Comparison of ENCODE assay signal across 30 cellular contexts in the genomic region with DNA sequence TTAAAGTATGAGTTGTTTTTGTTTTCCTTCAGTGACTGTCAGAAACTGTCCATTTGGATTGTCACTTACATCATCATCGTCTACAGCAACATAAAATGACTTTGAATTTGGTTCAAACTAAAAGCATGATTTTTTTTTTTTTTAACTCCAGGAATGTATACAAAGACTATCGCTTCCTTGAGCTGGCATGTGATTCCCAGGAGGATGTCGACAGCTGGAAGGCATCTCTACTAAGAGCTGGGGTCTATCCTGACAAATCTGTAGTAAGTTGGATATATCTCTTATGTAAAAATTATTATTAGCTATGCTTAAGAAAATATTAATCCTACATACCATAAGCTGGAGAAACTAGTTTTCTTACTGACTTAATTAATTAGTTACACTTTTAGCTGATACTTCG.
"Had no signal": no experiment of that assay in that cellular context is flagged by ENCODE, and none has a peak within 500 bp of the region (broad histone marks: within the 10 kb centered on the region; RNA-seq: fewer than 3 reads in every experiment).

No MANE protein-coding gene starts in this region.

- H3K27ac Mint-ChIP-seq: activated CD4-positive, alpha-beta memory T cell treated with anti-CD3 and anti-CD28 coated beads, Interleukin-2, amount 10 ng/mL, durations not matched to agents 7 days and 5 days; activated CD8-positive, alpha-beta memory T cell treated with anti-CD3 and anti-CD28 coated beads, Interleukin-2, amount 10 ng/mL, durations not matched to agents 7 days and 5 days; activated naive CD4-positive, alpha-beta T cell treated with anti-CD3 and anti-CD28 coated beads, Interleukin-2, amount 50 U/mL, for 72 hours; activated T-cell treated with anti-CD3 and anti-CD28 coated beads, Interleukin-2, amount 50 U/mL, for 72 hours; natural killer cell treated with Interleukin-12 subunit alpha and Interleukin-12 subunit beta and Interleukin-15 and Interleukin-18, amount 100 ng/mL, for 72 hours; stimulated activated effector memory CD8-positive, alpha-beta T cell treated with anti-CD3 and anti-CD28 coated beads, Interleukin-12 subunit alpha, Interleukin-12 subunit beta, amount 100 ng/mL, for 72 hours; stimulated activated naive CD8-positive, alpha-beta T cell treated with anti-CD3 and anti-CD28 coated beads, Interleukin-15, Interleukin-2, amounts not matched to agents 100 ng/mL and 50 ng/mL, for 24 hours; T-helper 17 cell had no signal

- H3K27me3 ChIP-seq: breast epithelium, heart right ventricle, left lung, right lobe of liver had no signal

- ATAC-seq: activated CD4-positive, CD25-positive, alpha-beta regulatory T cell treated with anti-CD3 and anti-CD28 coated beads, Interleukin-2, amount 50 U/mL, for 24 hours; activated CD8-positive, alpha-beta memory T cell treated with anti-CD3 and anti-CD28 coated beads, Interleukin-2, amount 10 ng/mL, durations not matched to agents 7 days and 5 days; activated naive CD4-positive, alpha-beta T cell treated with anti-CD3 and anti-CD28 coated beads, Interleukin-2, amount 50 U/mL, for 72 hours; activated T-cell treated with anti-CD3 and anti-CD28 coated beads, Interleukin-2, amount 50 U/mL, for 72 hours; heart right ventricle; left lung; mucosa of descending colon; natural killer cell treated with Interleukin-12 subunit alpha and Interleukin-12 subunit beta and Interleukin-15 and Interleukin-18, amount 100 ng/mL, for 72 hours; right lobe of liver; stimulated activated effector memory CD8-positive, alpha-beta T cell treated with anti-CD3 and anti-CD28 coated beads, Interleukin-12 subunit alpha, Interleukin-12 subunit beta, amount 100 ng/mL, for 72 hours; T-helper 17 cell had no signal

- H3K27me3 Mint-ChIP-seq: activated CD4-positive, alpha-beta memory T cell treated with anti-CD3 and anti-CD28 coated beads, Interleukin-2, amount 10 ng/mL, durations not matched to agents 7 days and 5 days; activated CD8-positive, alpha-beta memory T cell treated with anti-CD3 and anti-CD28 coated beads, Interleukin-2, amount 10 ng/mL, durations not matched to agents 7 days and 5 days; natural killer cell treated with Interleukin-12 subunit alpha and Interleukin-12 subunit beta and Interleukin-15 and Interleukin-18, amount 100 ng/mL, for 72 hours; stimulated activated naive CD8-positive, alpha-beta T cell treated with anti-CD3 and anti-CD28 coated beads, Interleukin-15, Interleukin-2, amounts not matched to agents 100 ng/mL and 50 ng/mL, for 24 hours; T-helper 17 cell had no signal

- H3K9me3 ChIP-seq: breast epithelium, mucosa of descending colon, right lobe of liver, thoracic aorta had no signal

- H3K27ac ChIP-seq: breast epithelium, heart right ventricle, left lung, right lobe of liver, skin epidermis, thoracic aorta, WERI-Rb-1 had no signal

- H3K4me1 Mint-ChIP-seq: activated CD8-positive, alpha-beta memory T cell treated with anti-CD3 and anti-CD28 coated beads, Interleukin-2, amount 10 ng/mL, durations not matched to agents 7 days and 5 days; stimulated activated effector memory CD8-positive, alpha-beta T cell treated with anti-CD3 and anti-CD28 coated beads, Interleukin-12 subunit alpha, Interleukin-12 subunit beta, amount 100 ng/mL, for 72 hours had no signal

- H3K4me1 ChIP-seq: breast epithelium, heart right ventricle, left lung, right lobe of liver had no signal

- H3K36me3 Mint-ChIP-seq: stimulated activated effector memory CD8-positive, alpha-beta T cell treated with anti-CD3 and anti-CD28 coated beads, Interleukin-12 subunit alpha, Interleukin-12 subunit beta, amount 100 ng/mL, for 72 hours had no signal

- FAIRE-seq: colon, urothelium cell line had no signal

- H3K9me3 Mint-ChIP-seq: stimulated activated naive CD8-positive, alpha-beta T cell treated with anti-CD3 and anti-CD28 coated beads, Interleukin-15, Interleukin-2, amounts not matched to agents 100 ng/mL and 50 ng/mL, for 24 hours had no signal

- H3K4me3 ChIP-seq: breast epithelium, heart right ventricle, left lung, lung, mucosa of descending colon, right lobe of liver, skin epidermis, thoracic aorta had no signal

- H3K36me3 ChIP-seq: breast epithelium, heart right ventricle, left lung, right lobe of liver, thoracic aorta, WERI-Rb-1 had no signal

- H3K4me3 Mint-ChIP-seq: activated CD4-positive, alpha-beta memory T cell treated with anti-CD3 and anti-CD28 coated beads, Interleukin-2, amount 10 ng/mL, durations not matched to agents 7 days and 5 days; activated CD8-positive, alpha-beta memory T cell treated with anti-CD3 and anti-CD28 coated beads, Interleukin-2, amount 10 ng/mL, durations not matched to agents 7 days and 5 days; activated T-cell treated with anti-CD3 and anti-CD28 coated beads, Interleukin-2, amount 50 U/mL, for 72 hours; natural killer cell treated with Interleukin-12 subunit alpha and Interleukin-12 subunit beta and Interleukin-15 and Interleukin-18, amount 100 ng/mL, for 72 hours; stimulated activated effector memory CD8-positive, alpha-beta T cell treated with anti-CD3 and anti-CD28 coated beads, Interleukin-12 subunit alpha, Interleukin-12 subunit beta, amount 100 ng/mL, for 72 hours; stimulated activated naive CD8-positive, alpha-beta T cell treated with anti-CD3 and anti-CD28 coated beads, Interleukin-15, Interleukin-2, amounts not matched to agents 100 ng/mL and 50 ng/mL, for 24 hours; T-helper 17 cell had no signal

- DNase-seq: activated CD4-positive, alpha-beta memory T cell treated with anti-CD3 and anti-CD28 coated beads, Interleukin-2, amount 10 ng/mL, durations not matched to agents 7 days and 5 days; activated CD4-positive, alpha-beta T cell treated with anti-CD3 and anti-CD28 coated beads for 48 hours; activated CD8-positive, alpha-beta memory T cell treated with anti-CD3 and anti-CD28 coated beads, Interleukin-2, amount 10 ng/mL, durations not matched to agents 7 days and 5 days; activated naive CD4-positive, alpha-beta T cell; activated T-cell treated with anti-CD3 and anti-CD28 coated beads, Interleukin-2, amount 50 U/mL, for 72 hours; central memory CD4-positive, alpha-beta T cell; dermis blood vessel endothelial cell; effector CD4-positive, alpha-beta T cell; foreskin fibroblast; heart right ventricle; kidney glomerular epithelial cell; left lung; mucosa of descending colon; right lobe of liver; stimulated activated CD4-positive, alpha-beta T cell treated with anti-CD3 and anti-CD28 coated beads, Interleukin-4, amount 100 ng/mL, for 24 hours; T-helper 17 cell; T1000; trophoblast cell; WERI-Rb-1 had no signal
